Comparison of ENCODE assay signal across 8 cellular contexts in the genomic region with DNA sequence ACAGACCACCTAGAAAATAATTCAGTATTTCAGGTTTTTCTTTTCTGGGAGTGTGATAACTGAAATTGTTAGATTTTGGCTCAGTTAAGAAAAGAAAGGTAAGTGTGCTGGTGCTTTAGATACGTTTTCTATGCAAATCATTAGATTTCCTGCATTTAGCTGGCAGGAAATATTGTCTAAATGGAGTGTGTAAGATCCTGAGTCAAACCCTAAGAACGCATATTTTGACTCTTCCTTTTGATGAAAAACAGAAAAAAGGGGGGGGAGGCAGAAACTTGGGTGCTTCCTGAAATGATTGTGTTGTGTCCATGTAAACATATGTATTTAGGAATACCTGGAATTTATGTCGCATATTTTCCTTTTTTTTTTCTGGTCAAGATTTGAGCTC. TPM values are rescaled to one million over a fixed set of nuclear protein-coding genes. Genes with fewer than 3 reads are reported as not detected.
A peak's percentile ranks its signal among the peaks of the same experiment; 100 is the strongest.
DNase-seq lines count a peak whose midpoint lies in the region; ATAC-seq and TF ChIP-seq lines count a peak whose summit lies in the region.

No MANE protein-coding gene starts in this region.

- peaks cover 10% of the 10 kb centered on the region for H3K36me3 Mint-ChIP-seq in activated naive CD4-positive, alpha-beta T cell treated with anti-CD3 and anti-CD28 coated beads, Interleukin-2, amount 10 ng/mL, durations not matched to agents 7 days and 5 days
- H3K36me3 Mint-ChIP-seq in type B pancreatic cell = no peaks in the 10 kb centered on the region

- peaks cover 60% of the 10 kb centered on the region for H3K4me1 Mint-ChIP-seq in activated naive CD4-positive, alpha-beta T cell treated with anti-CD3 and anti-CD28 coated beads, Interleukin-2, amount 10 ng/mL, durations not matched to agents 7 days and 5 days
- H3K4me1 Mint-ChIP-seq in type B pancreatic cell (ENCODE audit: unreplicated experiment) = peaks cover 51% of the 10 kb centered on the region

- ATAC-seq in HG03135 (IDR thresholded peaks at IDR 0.05; ENCODE audit: unreplicated experiment) = no peak

- 32% methylated on average over 3 of the region's 3 CpGs for WGBS in liver

- H3K27ac ChIP-seq in angular gyrus (ENCODE audit: low read depth, low read length) = peak overlapping the region; percentile 22
- peak overlapping the region; percentile 80 to 92 for H3K27ac ChIP-seq in liver (ENCODE audit: low read depth in 1 of 2, low read length in 2 of 2)

- H3K4me3 ChIP-seq in liver (ENCODE audit: low read depth in 1 of 3, low read length in 3 of 3) = peak overlapping the region in 2 of 3 donors; percentile 52 to 89

- H3K27me3 ChIP-seq in liver (ENCODE audit: control insufficient read depth in 4 of 4, insufficient read depth in 4 of 4, low read length in 3 of 4) = no peaks in the 10 kb centered on the region

- H3K27ac Mint-ChIP-seq in activated naive CD4-positive, alpha-beta T cell treated with anti-CD3 and anti-CD28 coated beads, Interleukin-2, amount 10 ng/mL, durations not matched to agents 7 days and 5 days = peak overlapping the region; percentile 91
- H3K27ac Mint-ChIP-seq in type B pancreatic cell = peak overlapping the region; percentile 54

- H3K36me3 ChIP-seq in liver (ENCODE audit: control insufficient read depth in 4 of 4, insufficient read depth in 3 of 4, low read depth in 1 of 4, low read length in 3 of 4) = peaks cover 0 to 2% (median 0%) of the 10 kb centered on the region in 4 donors

- peak overlapping the region; percentile 17 to 89 for H3K9ac ChIP-seq in liver (ENCODE audit: low read depth in 1 of 2, low read length in 2 of 2)

- DNase-seq in activated naive CD4-positive, alpha-beta T cell treated with anti-CD3 and anti-CD28 coated beads, Interleukin-2, amount 10 ng/mL, durations not matched to agents 7 days and 5 days = no peak
- no peak for DNase-seq in activated naive CD4-positive, alpha-beta T cell treated with Interleukin-2 at 50 U/mL for 16 hours
- no peak for DNase-seq in type B pancreatic cell (ENCODE audit: extremely low spot score, unreplicated experiment)
- DNase-seq in effector CD4-positive, alpha-beta T cell = no peak
- no peak for DNase-seq in SHP77 (lab: John Stamatoyannopoulos, UW)

- H3K9me3 Mint-ChIP-seq in activated naive CD4-positive, alpha-beta T cell treated with anti-CD3 and anti-CD28 coated beads, Interleukin-2, amount 10 ng/mL, durations not matched to agents 7 days and 5 days = no peaks in the 10 kb centered on the region
- no peaks in the 10 kb centered on the region for H3K9me3 Mint-ChIP-seq in type B pancreatic cell

- no peak for TF ChIP-seq CTCF in liver (IDR thresholded peaks at IDR 0.05; ENCODE audit: low read depth, low read length, missing input control)
- TF ChIP-seq CTCF in type B pancreatic cell (conservative IDR thresholded peaks at IDR 0.05) = no peak

- peaks cover 0 to 30% (median 22%) of the 10 kb centered on the region in 4 donors for H3K4me1 ChIP-seq in liver (ENCODE audit: control insufficient read depth in 4 of 4, insufficient read depth in 4 of 4, low read length in 3 of 4)

- H3K27me3 Mint-ChIP-seq in activated naive CD4-positive, alpha-beta T cell treated with anti-CD3 and anti-CD28 coated beads, Interleukin-2, amount 10 ng/mL, durations not matched to agents 7 days and 5 days = no peaks in the 10 kb centered on the region
- H3K27me3 Mint-ChIP-seq in type B pancreatic cell = peaks cover 12% of the 10 kb centered on the region

- H3K4me3 Mint-ChIP-seq in activated naive CD4-positive, alpha-beta T cell treated with anti-CD3 and anti-CD28 coated beads, Interleukin-2, amount 10 ng/mL, durations not matched to agents 7 days and 5 days = peak overlapping the region; percentile 88
- H3K4me3 Mint-ChIP-seq in type B pancreatic cell = peak overlapping the region; percentile 92

- CTCF ChIA-PET in activated naive CD4-positive, alpha-beta T cell treated with anti-CD3 and anti-CD28 coated beads, Interleukin-2, amount 10 ng/mL, durations not matched to agents 7 days and 5 days (lab: Charles Lee) = interaction anchor here (0.7 to 2.7 kb wide), 7 partner anchors 10 to 99 kb away, joined by 3 to 11 read pairs (median 7); no protein-coding TSS in a partner anchor

- H3K9me3 ChIP-seq in liver (ENCODE audit: control insufficient read depth in 4 of 4, low read length in 3 of 4) = no peaks in the 10 kb centered on the region

- TF ChIP-seq RAD21 in liver (IDR thresholded peaks at IDR 0.05) = no peak

TF ChIP-seq in liver, 16 proteins besides CTCF, POLR2A, EP300 and RAD21:
- TF ChIP-seq, protein P1, sequence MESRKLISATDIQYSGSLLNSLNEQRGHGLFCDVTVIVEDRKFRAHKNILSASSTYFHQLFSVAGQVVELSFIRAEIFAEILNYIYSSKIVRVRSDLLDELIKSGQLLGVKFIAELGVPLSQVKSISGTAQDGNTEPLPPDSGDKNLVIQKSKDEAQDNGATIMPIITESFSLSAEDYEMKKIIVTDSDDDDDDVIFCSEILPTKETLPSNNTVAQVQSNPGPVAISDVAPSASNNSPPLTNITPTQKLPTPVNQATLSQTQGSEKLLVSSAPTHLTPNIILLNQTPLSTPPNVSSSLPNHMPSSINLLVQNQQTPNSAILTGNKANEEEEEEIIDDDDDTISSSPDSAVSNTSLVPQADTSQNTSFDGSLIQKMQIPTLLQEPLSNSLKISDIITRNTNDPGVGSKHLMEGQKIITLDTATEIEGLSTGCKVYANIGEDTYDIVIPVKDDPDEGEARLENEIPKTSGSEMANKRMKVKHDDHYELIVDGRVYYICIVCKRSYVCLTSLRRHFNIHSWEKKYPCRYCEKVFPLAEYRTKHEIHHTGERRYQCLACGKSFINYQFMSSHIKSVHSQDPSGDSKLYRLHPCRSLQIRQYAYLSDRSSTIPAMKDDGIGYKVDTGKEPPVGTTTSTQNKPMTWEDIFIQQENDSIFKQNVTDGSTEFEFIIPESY (IDR thresholded peaks at IDR 0.05) = no peak
- TF ChIP-seq GABPA (IDR thresholded peaks at IDR 0.05 in 1 of 2, conservative IDR thresholded peaks at IDR 0.05 in 1 of 2) = no peak

RNA-seq across cellular contexts. Expression of gene GRK5, which starts 1.2 kb away (rescaled TPM):
- total RNA-seq in liver (1 to 10 TPM; 4.5 to 6.6 TPM), type B pancreatic cell (ENCODE audit: low replicate concordance) (10.8 and 24.8 TPM in 2 replicates)
- polyA plus RNA-seq in liver = 1 to 10 TPM; 2.1 to 5.7 TPM

RNA-seq across cellular contexts. Expression of gene PRDX3, which starts 29.9 kb away (rescaled TPM):
- total RNA-seq in liver (100 to 1,000 TPM; 176 to 247 TPM), type B pancreatic cell (ENCODE audit: low replicate concordance) (95.0 and 126 TPM in 2 replicates)
- 100 to 1,000 TPM; 268 to 307 TPM for polyA plus RNA-seq in liver

RNA-seq across cellular contexts. Expression of gene SFXN4, which starts 43.0 kb away (rescaled TPM):
- total RNA-seq in liver = 10 to 100 TPM; 12.4 to 34.1 TPM
- 10 to 100 TPM; 20.7 to 27.5 TPM for polyA plus RNA-seq in liver
- total RNA-seq in type B pancreatic cell (ENCODE audit: low replicate concordance) = 26.8 and 40.8 TPM in 2 replicates
